ENCODE assay signal across 8 cellular contexts in genomic region chr3:98902341-98902740, GRCh38. TPM values are rescaled to one million over a fixed set of nuclear protein-coding genes. Genes with fewer than 3 reads are reported as not detected.
DNase-seq lines count a peak whose midpoint lies in the region; ATAC-seq and TF ChIP-seq lines count a peak whose summit lies in the region.

No MANE protein-coding gene starts in this region.

- no peak for TF ChIP-seq POLR2A in heart left ventricle (IDR thresholded peaks at IDR 0.05)

- no peak for ATAC-seq in heart left ventricle
- no peak for ATAC-seq in Right ventricle myocardium inferior
- ATAC-seq in lower lobe of right lung: no peak

- H3K9me3 ChIP-seq in heart left ventricle (no peaks in the 10 kb centered on the region), lower lobe of right lung (no peaks in the 10 kb centered on the region)

- no peaks in the 10 kb centered on the region for H3K36me3 ChIP-seq in heart left ventricle
- no peaks in the 10 kb centered on the region for H3K36me3 ChIP-seq in lower lobe of right lung
- H3K36me3 ChIP-seq in urinary bladder (ENCODE audit: insufficient read depth): no peaks in the 10 kb centered on the region

- in situ Hi-C loops in astrocyte of the spinal cord (cut with HindIII; ENCODE audit: low sequenced_read_pairs): no loop called here

- WGBS in heart left ventricle, 4 donors: 19 to 27% (median 23%) methylated on average over 4 of the region's 4 CpGs
- WGBS in urinary bladder: 22% methylated on average over 4 of the region's 4 CpGs

- DNase-seq in heart left ventricle: no peak
- no peak for DNase-seq in Right ventricle myocardium inferior (ENCODE audit: missing footprints)
- peak; percentile 14 for DNase-seq in astrocyte of the spinal cord (ENCODE audit: low read depth, low spot score)
- DNase-seq in lower lobe of right lung: no peak
- DNase-seq in NCI-H1930 (lab: John Stamatoyannopoulos, UW): no peak
- DNase-seq in DMS53 (lab: John Stamatoyannopoulos, UW): no peak
- DNase-seq in NCI-H1694 treated with DMSO at 0.1 percent for 48 hours (lab: John Stamatoyannopoulos, UW): no peak

- H3K27me3 ChIP-seq in heart left ventricle (no peaks in the 10 kb centered on the region), lower lobe of right lung (ENCODE audit: low read depth) (no peaks in the 10 kb centered on the region)

- no peak for TF ChIP-seq CTCF in heart left ventricle (IDR thresholded peaks at IDR 0.05)
- no peak for TF ChIP-seq CTCF in astrocyte of the spinal cord (IDR thresholded peaks at IDR 0.05; ENCODE audit: low read depth, low read length)
- TF ChIP-seq CTCF in lower lobe of right lung (IDR thresholded peaks at IDR 0.05): no peak

- intact Hi-C loops in heart left ventricle (cut with DNase I) (loop anchor here in 3 of 10 donors (5.0 to 10.0 kb wide), 4 partner anchors 82 to 380 kb away; partner anchors contain the start of gene CLDND1 (in 1 of the 3)), Right ventricle myocardium inferior (cut with DNase I) (loop anchor here (5.0 kb wide), 2 partner anchors 85 to 90 kb away; no protein-coding TSS in a partner anchor), lower lobe of right lung (cut with DNase I) (no loop called here)

- H3K27ac ChIP-seq in heart left ventricle: peak overlapping the region; percentile 56 to 96 (median 86)
- peak overlapping the region; percentile 85 for H3K27ac ChIP-seq in lower lobe of right lung
- no peak overlapping the region for H3K27ac ChIP-seq in urinary bladder (ENCODE audit: low read depth)

- H3K4me1 ChIP-seq in heart left ventricle: peaks cover 0 to 40% (median 19%) of the 10 kb centered on the region in 12 donors
- peaks cover 34% of the 10 kb centered on the region for H3K4me1 ChIP-seq in lower lobe of right lung
- H3K4me1 ChIP-seq in urinary bladder (ENCODE audit: insufficient read depth): no peaks in the 10 kb centered on the region

- peak overlapping the region in 11 of 12 donors; percentile 25 to 99 (median 92) for H3K4me3 ChIP-seq in heart left ventricle
- H3K4me3 ChIP-seq in astrocyte of the spinal cord (ENCODE audit: low read depth, low read length): peak overlapping the region; percentile 51
- peak overlapping the region; percentile 82 for H3K4me3 ChIP-seq in lower lobe of right lung
- peak overlapping the region; percentile 85 for H3K4me3 ChIP-seq in urinary bladder (ENCODE audit: low read depth, low read length)

RNA-seq across cellular contexts. Expression of gene DCBLD2, which starts 0.8 kb away (rescaled TPM):
- total RNA-seq in heart left ventricle (10 to 100 TPM; 28.3 to 76.6 (median 62.0) TPM), Right ventricle myocardium inferior (34.7 TPM), lower lobe of right lung (36.5 TPM), urinary bladder (79.6 TPM)
- polyA plus RNA-seq in heart left ventricle (10 to 100 TPM; 10.9 to 71.5 TPM), urinary bladder (16.0 TPM)
